Comparison of ENCODE assay signal across 8 cellular contexts in the genomic region with DNA sequence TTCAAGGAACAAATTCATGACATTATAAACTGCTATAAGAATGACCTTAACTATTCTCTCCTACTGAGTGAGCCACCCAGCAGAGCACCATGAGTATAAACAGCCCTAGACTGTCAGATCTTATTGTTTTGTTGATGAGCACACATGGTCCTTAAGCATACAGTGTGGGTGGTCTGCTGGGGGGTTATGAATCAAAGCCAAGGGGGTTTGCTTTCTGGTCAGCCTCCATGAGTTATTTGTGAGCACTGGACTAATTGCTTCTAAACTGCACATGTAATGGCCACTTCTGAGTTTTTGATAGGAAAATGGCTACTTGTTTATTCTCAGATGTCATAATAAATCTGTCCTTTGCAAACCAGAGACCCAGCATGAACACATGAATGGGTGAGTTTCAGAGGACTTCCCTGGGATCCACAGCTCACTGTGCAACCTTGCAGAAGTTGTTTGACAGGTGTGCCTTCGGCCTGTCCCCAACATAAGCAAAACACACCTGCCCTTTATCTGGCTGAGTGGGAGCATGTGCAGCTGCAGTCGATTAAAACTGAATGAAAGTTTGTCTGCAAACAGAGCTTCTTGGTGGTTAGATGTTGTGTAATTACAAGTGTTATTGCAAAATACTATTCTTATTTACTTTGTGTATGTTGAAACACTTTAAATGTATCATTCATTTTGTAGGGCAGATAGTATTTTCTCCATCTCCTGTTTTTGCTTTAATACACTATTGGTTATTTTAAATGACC. TPM values are rescaled to one million over a fixed set of nuclear protein-coding genes. Genes with fewer than 3 reads are reported as not detected.
A peak's percentile ranks its signal among the peaks of the same experiment; 100 is the strongest.
DNase-seq lines count a peak whose midpoint lies in the region; ATAC-seq and TF ChIP-seq lines count a peak whose summit lies in the region.

No MANE protein-coding gene starts in this region.

- H3K4me2 ChIP-seq in GM23338 = peak overlapping the region; percentile 65

- H4K20me1 ChIP-seq in GM23338 (replicated peaks; ENCODE audit: insufficient read depth) = no peaks in the 10 kb centered on the region

- no peaks in the 10 kb centered on the region for H3K27me3 ChIP-seq in GM23338 (ENCODE audit: insufficient read depth)

- no peak overlapping the region for H3K27ac Mint-ChIP-seq in GM23338
- no peak overlapping the region for H3K27ac Mint-ChIP-seq in chondrocyte (ENCODE audit: unreplicated experiment)

- no peak for TF ChIP-seq CTCF in GM23338 (conservative IDR thresholded peaks at IDR 0.05; ENCODE audit: low read depth in 2 of 2)
- no peak for TF ChIP-seq CTCF in choroid plexus epithelial cell (conservative IDR thresholded peaks at IDR 0.05; ENCODE audit: low read depth, low read length)
- TF ChIP-seq CTCF in GM13976 (IDR thresholded peaks at IDR 0.05; ENCODE audit: borderline replicate concordance, control extremely low read depth, extremely low read depth, insufficient read depth, missing control alignments) = no peak
- no peak for TF ChIP-seq CTCF in chondrocyte (IDR thresholded peaks at IDR 0.05)

- no peak overlapping the region for H3K27ac ChIP-seq in GM23338 (ENCODE audit: low read depth)

- no peak overlapping the region for H2AFZ ChIP-seq in GM23338

- intact Hi-C loops in sciatic nerve (cut with DNase I) = no loop called here

- DNase-seq in GM23338 (ENCODE audit: low spot score) (no peak), NCI-H2081 (lab: John Stamatoyannopoulos, UW) (peak; percentile 65 to 91), choroid plexus epithelial cell (ENCODE audit: low read depth) (peak; percentile 67), sciatic nerve (ENCODE audit: low spot score) (no peak), GM13976 (ENCODE audit: low spot score) (no peak), chondrocyte (ENCODE audit: low spot score) (no peak)
- DNase-seq in NK-92 treated with Interleukin-12 subunit alpha and Interleukin-12 subunit beta, amount 100 ng/mL, for 24 hours (lab: John Stamatoyannopoulos, UW) = no peak

- H3K4me3 Mint-ChIP-seq in GM23338 = no peak overlapping the region
- H3K4me3 Mint-ChIP-seq in chondrocyte (ENCODE audit: unreplicated experiment) = no peak overlapping the region

- H3K4me1 ChIP-seq in GM23338 (ENCODE audit: insufficient read depth) = peaks cover 53% of the 10 kb centered on the region

- no peaks in the 10 kb centered on the region for H3K36me3 ChIP-seq in GM23338 (ENCODE audit: insufficient read depth)

- no peaks in the 10 kb centered on the region for H3K9me2 ChIP-seq in GM23338 (ENCODE audit: insufficient read depth)

- H3K9me3 Mint-ChIP-seq in GM23338 (no peaks in the 10 kb centered on the region), chondrocyte (ENCODE audit: low read depth) (no peaks in the 10 kb centered on the region)

- H3K79me2 ChIP-seq in GM23338 (replicated peaks; ENCODE audit: insufficient read depth) = no peaks in the 10 kb centered on the region

- ATAC-seq in GM23338 (peak; percentile 49; the same call in 2 of the 3 replicates), sciatic nerve (peak; percentile 43), GM21528 (IDR thresholded peaks at IDR 0.05; ENCODE audit: low FRiP score, unreplicated experiment) (no peak)

- in situ Hi-C loops in GM13976 (cut with MboI; ENCODE audit: low sequenced_read_pairs, unreplicated experiment) = no loop called here

- H3K4me3 ChIP-seq in GM23338 (0 out of 2 replicates have a peak overlapping the region, but pooled peaks have one; percentile 16), choroid plexus epithelial cell (ENCODE audit: low read depth, low read length) (no peak overlapping the region)

- H3K27me3 Mint-ChIP-seq in GM23338 (ENCODE audit: insufficient read depth, low read depth, poor library complexity) (no peaks in the 10 kb centered on the region), chondrocyte (ENCODE audit: low read depth) (no peaks in the 10 kb centered on the region)

- H3K36me3 Mint-ChIP-seq in GM23338 (ENCODE audit: low read depth) = no peaks in the 10 kb centered on the region
- H3K36me3 Mint-ChIP-seq in chondrocyte (ENCODE audit: low read depth) = peaks cover 7% of the 10 kb centered on the region

- no peaks in the 10 kb centered on the region for H3F3A ChIP-seq in GM23338 (replicated peaks; ENCODE audit: low read depth)

- H3K4me1 Mint-ChIP-seq in GM23338 = peaks cover 29% of the 10 kb centered on the region
- H3K4me1 Mint-ChIP-seq in chondrocyte (ENCODE audit: low read depth) = peaks cover 60% of the 10 kb centered on the region

TF ChIP-seq in GM23338, 12 proteins besides CTCF, POLR2A, EP300 and RAD21 (continues in another document):
- TF ChIP-seq CREB1 (CRISPR knock-in tag; IDR thresholded peaks at IDR 0.05; ENCODE audit: low read depth) (no peak), NANOG (IDR thresholded peaks at IDR 0.05; ENCODE audit: borderline replicate concordance) (0 out of 2 replicates have a peak, but pooled peaks have one; percentile 37), ZNF331 (CRISPR knock-in tag; IDR thresholded peaks at IDR 0.05; ENCODE audit: low read depth) (no peak), EZH2phosphoT487 (IDR thresholded peaks at IDR 0.05; ENCODE audit: unreplicated experiment) (no peak)
- TF ChIP-seq, protein P1, sequence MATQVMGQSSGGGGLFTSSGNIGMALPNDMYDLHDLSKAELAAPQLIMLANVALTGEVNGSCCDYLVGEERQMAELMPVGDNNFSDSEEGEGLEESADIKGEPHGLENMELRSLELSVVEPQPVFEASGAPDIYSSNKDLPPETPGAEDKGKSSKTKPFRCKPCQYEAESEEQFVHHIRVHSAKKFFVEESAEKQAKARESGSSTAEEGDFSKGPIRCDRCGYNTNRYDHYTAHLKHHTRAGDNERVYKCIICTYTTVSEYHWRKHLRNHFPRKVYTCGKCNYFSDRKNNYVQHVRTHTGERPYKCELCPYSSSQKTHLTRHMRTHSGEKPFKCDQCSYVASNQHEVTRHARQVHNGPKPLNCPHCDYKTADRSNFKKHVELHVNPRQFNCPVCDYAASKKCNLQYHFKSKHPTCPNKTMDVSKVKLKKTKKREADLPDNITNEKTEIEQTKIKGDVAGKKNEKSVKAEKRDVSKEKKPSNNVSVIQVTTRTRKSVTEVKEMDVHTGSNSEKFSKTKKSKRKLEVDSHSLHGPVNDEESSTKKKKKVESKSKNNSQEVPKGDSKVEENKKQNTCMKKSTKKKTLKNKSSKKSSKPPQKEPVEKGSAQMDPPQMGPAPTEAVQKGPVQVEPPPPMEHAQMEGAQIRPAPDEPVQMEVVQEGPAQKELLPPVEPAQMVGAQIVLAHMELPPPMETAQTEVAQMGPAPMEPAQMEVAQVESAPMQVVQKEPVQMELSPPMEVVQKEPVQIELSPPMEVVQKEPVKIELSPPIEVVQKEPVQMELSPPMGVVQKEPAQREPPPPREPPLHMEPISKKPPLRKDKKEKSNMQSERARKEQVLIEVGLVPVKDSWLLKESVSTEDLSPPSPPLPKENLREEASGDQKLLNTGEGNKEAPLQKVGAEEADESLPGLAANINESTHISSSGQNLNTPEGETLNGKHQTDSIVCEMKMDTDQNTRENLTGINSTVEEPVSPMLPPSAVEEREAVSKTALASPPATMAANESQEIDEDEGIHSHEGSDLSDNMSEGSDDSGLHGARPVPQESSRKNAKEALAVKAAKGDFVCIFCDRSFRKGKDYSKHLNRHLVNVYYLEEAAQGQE (IDR thresholded peaks at IDR 0.05; ENCODE audit: unreplicated experiment) = no peak

RNA-seq across cellular contexts. Expression of gene MAMDC2, which starts 35.9 kb away (rescaled TPM):
- 13.7 and 19.6 TPM in 2 replicates for total RNA-seq in GM23338 (2014; rRNA removed; shearing (Covaris generic))
- 6.9 and 7.7 TPM in 2 replicates for polyA plus RNA-seq in GM23338 (2016; fragmentation: Nextera tagmentation; extraction: Ambion mirVana)
- total RNA-seq in sciatic nerve (18.5 TPM), chondrocyte (76.7 to 92.6 TPM (median 77.5 TPM) in 3 replicates)

Comparison
In these comparisons a context has a peak if more than half of its experiments do, and no peak if none do; other contexts are left out.
1. DNase-seq: peak in NCI-H2081 (2 of 2) and choroid plexus epithelial cell (single experiment); none in GM23338 (single experiment), sciatic nerve (single experiment), GM13976 (single experiment), NK-92 treated with Interleukin-12 subunit alpha and Interleukin-12 subunit beta, amount 100 ng/mL, for 24 hours (single experiment) and chondrocyte (single experiment).